1 cellular context compared by ENCODE assay signal in genomic region chr6:104956663-104957294, GRCh38.
TF ChIP-seq lines count a peak whose summit lies in the region.

Gene LIN28B, plus strand, starts transcription at chr6:104957107. Its CDS starts 144 bp downstream, at chr6:104957251.

TF ChIP-seq in HCT116, 20 proteins besides CTCF, POLR2A, EP300 and RAD21 (continued from another document):
- TF ChIP-seq SP1 (IDR thresholded peaks at IDR 0.05; ENCODE audit: low read depth) (no peak), POLR2AphosphoS5 (IDR thresholded peaks at IDR 0.05; ENCODE audit: low read depth, low read length) (no peak), ZFX (IDR thresholded peaks at IDR 0.05) (no peak)
